1 cellular context compared by ENCODE assay signal in genomic region chr10:12444981-12445700, GRCh38.
TF ChIP-seq lines count a peak whose summit lies in the region.

No MANE protein-coding gene starts in this region.

TF ChIP-seq in endothelial cell of umbilical vein, 7 proteins besides CTCF, POLR2A, EP300 and RAD21 (continued from another document):
- no peak for TF ChIP-seq MAX (IDR thresholded peaks at IDR 0.05; ENCODE audit: insufficient read depth, insufficient read length)
- TF ChIP-seq GATA2 (IDR thresholded peaks at IDR 0.05; ENCODE audit: insufficient read depth, insufficient read length, low read depth, low read length), result no peak
- TF ChIP-seq MYC (IDR thresholded peaks at IDR 0.05; ENCODE audit: low read depth, low read length), result no peak
- TF ChIP-seq FOS (IDR thresholded peaks at IDR 0.05; ENCODE audit: borderline replicate concordance, insufficient read depth, low read length), result no peak
- TF ChIP-seq JUN (IDR thresholded peaks at IDR 0.05; ENCODE audit: borderline replicate concordance, insufficient read depth, insufficient read length, low read depth), result no peak
